In genomic region chr5:53126514-53126913, GRCh38 we compare ENCODE assay signal across 14 cellular contexts. TPM values are rescaled to one million over a fixed set of nuclear protein-coding genes. Genes with fewer than 3 reads are reported as not detected.
A peak's percentile ranks its signal among the peaks of the same experiment; 100 is the strongest.
DNase-seq lines count a peak whose midpoint lies in the region; ATAC-seq, FAIRE-seq and TF ChIP-seq lines count a peak whose summit lies in the region.
"Had no signal": no experiment of that assay in that cellular context is flagged by ENCODE, and none has a peak within 500 bp of the region (broad histone marks: within the 10 kb centered on the region; RNA-seq: fewer than 3 reads in every experiment).

No MANE protein-coding gene starts in this region.

- ATAC-seq in HG02763 (IDR thresholded peaks at IDR 0.05; ENCODE audit: unreplicated experiment) (no peak), HG03139 (IDR thresholded peaks at IDR 0.05; ENCODE audit: unreplicated experiment) (no peak)

- H3K27me3 ChIP-seq in bronchial epithelial cell (ENCODE audit: control insufficient read depth, insufficient read depth, low read length): no peaks in the 10 kb centered on the region

- FAIRE-seq in bronchial epithelial cell (lab: Jason Lieb, UNC): no peak

- no peak overlapping the region for H3K4me3 ChIP-seq in bronchial epithelial cell (ENCODE audit: low read depth, low read length)

- TF ChIP-seq CTCF in bronchial epithelial cell (IDR thresholded peaks at IDR 0.05; ENCODE audit: insufficient read depth, low read length, severe bottlenecking): no peak

- peak; percentile 84 for DNase-seq in EH (ENCODE audit: low read depth)
- DNase-seq in RPMI7951 (ENCODE audit: low read depth): peak; percentile 70
- DNase-seq in bronchial epithelial cell (ENCODE audit: low read depth): peak; percentile 72
- DNase-seq in kidney tubule cell (ENCODE audit: low spot score): peak; percentile 75
- DNase-seq in activated naive CD4-positive, alpha-beta T cell treated with anti-CD3 and anti-CD28 coated beads, Interleukin-2, amount 50 U/mL, for 16 hours: no peak
- DNase-seq in KBM-7: no peak
- DNase-seq: activated CD4-positive, alpha-beta T cell treated with anti-CD3 and anti-CD28 coated beads, Interleukin-2, amount 50 U/mL, for 1 hour; glutamatergic neuron; H7; NCI-H2029 treated with DMSO at 0.1 percent for 48 hours; NCI-H526 treated with DMSO at 0.1 percent for 48 hours; OCI-M1 had no signal

- in situ Hi-C loops in KBM-7 (cut with MboI; ENCODE audit: low pct_unique_long_range_greater_than_20kb, low sequenced_read_pairs): no loop called here

- H3K36me3 ChIP-seq in bronchial epithelial cell (ENCODE audit: control insufficient read depth, insufficient read depth, low read length): no peaks in the 10 kb centered on the region

RNA-seq across cellular contexts. Expression of gene MOCS2, which starts 17.0 kb away (rescaled TPM):
- 65.7 and 74.0 TPM in 2 replicates for total RNA-seq in RPMI7951 (2014; rRNA removed; shearing (Covaris generic))
- total RNA-seq in bronchial epithelial cell: 15.8 and 17.0 TPM in 2 replicates

Comparison
In these comparisons a context has a peak if more than half of its experiments do, and no peak if none do; other contexts are left out.
1. DNase-seq: peak in EH (single experiment), RPMI7951 (single experiment), bronchial epithelial cell (single experiment) and kidney tubule cell (single experiment); none in activated naive CD4-positive, alpha-beta T cell treated with anti-CD3 and anti-CD28 coated beads, Interleukin-2, amount 50 U/mL, for 16 hours (single experiment) and KBM-7 (single experiment).